Comparison of ENCODE assay signal across 8 cellular contexts in genomic region chr14:76948213-76948947, GRCh38.
DNase-seq lines count a peak whose midpoint lies in the region; ATAC-seq, FAIRE-seq and TF ChIP-seq lines count a peak whose summit lies in the region.

No MANE protein-coding gene starts in this region.

- H3K4me1 ChIP-seq in spleen: peaks cover 19 to 64% (median 44%) of the 10 kb centered on the region in 6 donors

- no peaks in the 10 kb centered on the region for H3K27me3 ChIP-seq in spleen (replicated peaks in 1 of 7)

- DNase-seq in HTR-8/SVneo (ENCODE audit: insufficient read length, low spot score): no peak
- DNase-seq in left colon: peak; percentile 65 to 68
- no peak for DNase-seq in spleen
- DNase-seq in RCC 7860 (ENCODE audit: low spot score): no peak
- no peak for DNase-seq in occipital lobe (lab: John Stamatoyannopoulos, UW)
- no peak for DNase-seq in NOMO-1 (lab: John Stamatoyannopoulos, UW; ENCODE audit: unreplicated experiment in 2 of 2)

- no peak overlapping the region for H3K4me3 ChIP-seq in spleen

- ATAC-seq in left colon: peak; percentile 65
- no peak for ATAC-seq in GM19455 (IDR thresholded peaks at IDR 0.05; ENCODE audit: unreplicated experiment)

- no peaks in the 10 kb centered on the region for H3K9me3 ChIP-seq in spleen

- no peak for TF ChIP-seq CTCF in spleen (IDR thresholded peaks at IDR 0.05 in 8 of 11, conservative IDR thresholded peaks at IDR 0.05 in 3 of 11)

- TF ChIP-seq POLR2A in spleen (IDR thresholded peaks at IDR 0.05): no peak

- intact Hi-C loops in left colon (cut with DNase I, micrococcal nuclease) (no loop called here), spleen (cut with DNase I; ENCODE audit: low total_unique reads) (no loop called here)

- peak; percentile 73 for FAIRE-seq in HTR-8/SVneo (lab: Jason Lieb, UNC)
- FAIRE-seq in RCC 7860 (lab: Jason Lieb, UNC): no peak

- 73 to 79% (median 77%) methylated on average over 11 of the region's 11 CpGs for WGBS in spleen, 5 donors

- H3K27ac ChIP-seq in angular gyrus (ENCODE audit: low read depth, low read length) (peak overlapping the region; percentile 67), spleen (peak overlapping the region in 7 of 8 donors; percentile 30 to 82 (median 72))

- H3K36me3 ChIP-seq in spleen: no peaks in the 10 kb centered on the region

Comparison
In these comparisons a context has a peak if more than half of its experiments do, and no peak if none do; other contexts are left out.
1. DNase-seq: peak in left colon (2 of 2); none in HTR-8/SVneo (single experiment), spleen (single experiment), RCC 7860 (single experiment), occipital lobe (single experiment) and NOMO-1 (0 of 2).